Comparison of ENCODE assay signal across 23 cellular contexts in the genomic region with DNA sequence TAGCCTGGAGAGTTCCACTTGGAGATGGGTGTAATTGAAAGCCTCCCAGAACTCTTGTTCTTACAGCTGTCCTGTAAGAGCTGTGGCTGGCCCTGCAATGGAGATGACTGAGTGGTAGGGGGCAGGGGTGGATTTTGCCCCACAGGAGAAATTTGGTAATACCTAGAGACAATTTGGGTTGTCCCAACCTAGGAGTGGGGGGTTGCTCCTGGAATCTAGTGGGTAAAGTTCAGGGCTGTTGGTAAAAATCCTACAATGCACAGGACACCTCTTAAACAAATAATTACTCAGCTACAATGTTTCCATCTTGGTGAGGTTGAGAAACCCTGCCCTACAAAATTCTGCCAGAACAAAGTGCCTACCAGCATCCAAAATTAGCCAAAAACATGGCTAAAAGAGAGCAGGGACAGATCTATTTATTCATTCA.
"Had no signal": no experiment of that assay in that cellular context is flagged by ENCODE, and none has a peak within 500 bp of the region (broad histone marks: within the 10 kb centered on the region; RNA-seq: fewer than 3 reads in every experiment).

No MANE protein-coding gene starts in this region.

- H3K36me3 ChIP-seq: WERI-Rb-1 had no signal

- ATAC-seq: activated CD8-positive, alpha-beta T cell treated with anti-CD3 and anti-CD28 coated beads, Interleukin-2, amount 10 ng/mL, durations not matched to agents 7 days and 5 days; activated naive CD8-positive, alpha-beta T cell treated with anti-CD3 and anti-CD28 coated beads, Interleukin-2, amount 50 U/mL, for 24 hours; body of pancreas; foreskin keratinocyte; natural killer cell; T-cell had no signal

- H3K27ac ChIP-seq: body of pancreas, foreskin keratinocyte, parathyroid adenoma, skin epidermis, testis, WERI-Rb-1 had no signal

- FAIRE-seq: keratinocyte, TTC549 had no signal

- H3K27ac Mint-ChIP-seq: activated CD4-positive, alpha-beta T cell treated with anti-CD3 and anti-CD28 coated beads, Interleukin-2, amount 10 ng/mL, durations not matched to agents 7 days and 5 days; activated CD8-positive, alpha-beta T cell treated with anti-CD3 and anti-CD28 coated beads, Interleukin-2, amount 10 ng/mL, durations not matched to agents 7 days and 5 days; activated naive CD8-positive, alpha-beta T cell treated with anti-CD3 and anti-CD28 coated beads, Interleukin-2, amount 50 U/mL, for 24 hours; activated T-helper 1 cell treated with anti-CD3 and anti-CD28 coated beads, Interleukin-12 subunit alpha, Interleukin-12 subunit beta, Interleukin-2, Interleukin-4 antibody, amounts not matched to agents 30 ng/mL and 10 ng/mL and 1 ng/mL, durations not matched to agents 14 hours and 24 hours and 36 hours; natural killer cell; T-cell had no signal

- H3K4me3 ChIP-seq: body of pancreas, skin epidermis, testis had no signal

- DNase-seq: activated CD4-positive, alpha-beta T cell treated with anti-CD3 and anti-CD28 coated beads, Interleukin-2, amount 10 ng/mL, durations not matched to agents 7 days and 5 days; activated CD4-positive, CD25-positive, alpha-beta regulatory T cell treated with anti-CD3 and anti-CD28 coated beads, Interleukin-2, amount 50 U/mL, for 72 hours; activated CD8-positive, alpha-beta T cell treated with anti-CD3 and anti-CD28 coated beads, Interleukin-2, amount 10 ng/mL, durations not matched to agents 7 days and 5 days; activated gamma-delta T cell; activated naive CD4-positive, alpha-beta T cell treated with anti-CD3 and anti-CD28 coated beads, Interleukin-2, amount 50 U/mL, for 16 hours; activated naive CD8-positive, alpha-beta T cell treated with anti-CD3 and anti-CD28 coated beads, Interleukin-2, amount 50 U/mL, for 24 hours; body of pancreas; dermis blood vessel endothelial cell; effector CD8-positive, alpha-beta T cell; foreskin keratinocyte; midbrain; natural killer cell; stimulated activated CD4-positive, alpha-beta T cell treated with anti-CD3 and anti-CD28 coated beads, Interleukin-15, amount 100 ng/mL, for 24 hours; stimulated activated naive CD4-positive, alpha-beta T cell; T-cell; testis; trophoblast cell; WERI-Rb-1 had no signal

- H3K4me1 Mint-ChIP-seq: activated naive CD8-positive, alpha-beta T cell treated with anti-CD3 and anti-CD28 coated beads, Interleukin-2, amount 50 U/mL, for 24 hours; natural killer cell; T-cell had no signal

- H3K9me3 ChIP-seq: body of pancreas, testis had no signal

- H3K9ac ChIP-seq: parathyroid adenoma had no signal

- H3K27me3 ChIP-seq: body of pancreas, testis had no signal

- H3K36me3 Mint-ChIP-seq: natural killer cell, T-cell had no signal

- H3K4me1 ChIP-seq: body of pancreas, foreskin keratinocyte, parathyroid adenoma, testis had no signal

- H2AFZ ChIP-seq: parathyroid adenoma had no signal

- H3K79me2 ChIP-seq: parathyroid adenoma had no signal

- H3K4me3 Mint-ChIP-seq: activated CD4-positive, alpha-beta T cell treated with anti-CD3 and anti-CD28 coated beads, Interleukin-2, amount 10 ng/mL, durations not matched to agents 7 days and 5 days; activated CD8-positive, alpha-beta T cell treated with anti-CD3 and anti-CD28 coated beads, Interleukin-2, amount 10 ng/mL, durations not matched to agents 7 days and 5 days; activated naive CD8-positive, alpha-beta T cell treated with anti-CD3 and anti-CD28 coated beads, Interleukin-2, amount 50 U/mL, for 24 hours; activated T-helper 1 cell treated with anti-CD3 and anti-CD28 coated beads, Interleukin-12 subunit alpha, Interleukin-12 subunit beta, Interleukin-2, Interleukin-4 antibody, amounts not matched to agents 30 ng/mL and 10 ng/mL and 1 ng/mL, durations not matched to agents 14 hours and 24 hours and 36 hours; natural killer cell; T-cell had no signal

- H3K9me3 Mint-ChIP-seq: activated CD4-positive, alpha-beta T cell treated with anti-CD3 and anti-CD28 coated beads, Interleukin-2, amount 10 ng/mL, durations not matched to agents 7 days and 5 days; activated naive CD8-positive, alpha-beta T cell treated with anti-CD3 and anti-CD28 coated beads, Interleukin-2, amount 50 U/mL, for 24 hours; activated T-helper 1 cell treated with anti-CD3 and anti-CD28 coated beads, Interleukin-12 subunit alpha, Interleukin-12 subunit beta, Interleukin-2, Interleukin-4 antibody, amounts not matched to agents 30 ng/mL and 10 ng/mL and 1 ng/mL, durations not matched to agents 14 hours and 24 hours and 36 hours; natural killer cell; T-cell had no signal
